ENCODE assay signal across 16 cellular contexts in genomic region chr1:6152882-6153281, GRCh38. TPM values are rescaled to one million over a fixed set of nuclear protein-coding genes. Genes with fewer than 3 reads are reported as not detected.
A peak's percentile ranks its signal among the peaks of the same experiment; 100 is the strongest.
DNase-seq lines count a peak whose midpoint lies in the region; TF ChIP-seq lines count a peak whose summit lies in the region.
"Had no signal": no experiment of that assay in that cellular context is flagged by ENCODE, and none has a peak within 500 bp of the region (broad histone marks: within the 10 kb centered on the region; RNA-seq: fewer than 3 reads in every experiment).

No MANE protein-coding gene starts in this region.

- H3F3A ChIP-seq in Loucy (ENCODE audit: low read depth), result peaks cover 4% of the 10 kb centered on the region; the same call in 1 of the 2 replicates

- no peaks in the 10 kb centered on the region for H3K9me2 ChIP-seq in Loucy (replicated peaks; ENCODE audit: low read depth, low read length)

- no peak overlapping the region for H2AFZ ChIP-seq in Loucy (ENCODE audit: low read length)
- H2AFZ ChIP-seq: GM23338 had no signal

- no peaks in the 10 kb centered on the region for H3K9me3 ChIP-seq in Loucy (ENCODE audit: insufficient read depth, low read depth, low read length)
- H3K9me3 ChIP-seq: Caco-2 had no signal

- no peaks in the 10 kb centered on the region for H4K20me1 ChIP-seq in Loucy (ENCODE audit: insufficient read depth, low read length, poor library complexity, severe bottlenecking)

- H3K27ac Mint-ChIP-seq in nephron progenitor cell, result peak overlapping the region; percentile 15
- H3K27ac Mint-ChIP-seq in activated CD4-positive, alpha-beta T cell treated with anti-CD3 and anti-CD28 coated beads, Interleukin-2, amount 10 ng/mL, durations not matched to agents 7 days and 5 days, result no peak overlapping the region
- H3K27ac Mint-ChIP-seq: CD4-positive, CD25-positive, alpha-beta regulatory T cell; CD8-positive, alpha-beta T cell; GM23338; H9 had no signal

- peaks cover 28% of the 10 kb centered on the region for H3K27me3 Mint-ChIP-seq in nephron progenitor cell (ENCODE audit: low read depth, poor library complexity)
- H3K27me3 Mint-ChIP-seq in activated CD4-positive, alpha-beta T cell treated with anti-CD3 and anti-CD28 coated beads, Interleukin-2, amount 10 ng/mL, durations not matched to agents 7 days and 5 days, result peaks cover 5% of the 10 kb centered on the region

- CTCF ChIA-PET in HEK293T (lab: Yijun Ruan, JAX), result interaction anchor here (0.6 to 1.2 kb wide), 3 partner anchors 9 to 52 kb away, joined by 3 read pairs; no protein-coding TSS in a partner anchor
- CTCF ChIA-PET in activated CD4-positive, alpha-beta T cell treated with anti-CD3 and anti-CD28 coated beads, Interleukin-2, amount 10 ng/mL, durations not matched to agents 7 days and 5 days (lab: Charles Lee), result interaction anchor here (0.8 to 2.0 kb wide), 2 partner anchors 15 to 93 kb away, joined by 3 to 5 read pairs; no protein-coding TSS in a partner anchor

- TF ChIP-seq CTCF in Loucy (conservative IDR thresholded peaks at IDR 0.05; ENCODE audit: low read length), result no peak
- TF ChIP-seq CTCF in nephron progenitor cell (IDR thresholded peaks at IDR 0.05), result no peak

- H3K27ac ChIP-seq in temporal lobe (ENCODE audit: low read depth, low read length), result peak overlapping the region; percentile 31
- H3K27ac ChIP-seq: C4-2B had no signal

- no peaks in the 10 kb centered on the region for H3K36me3 Mint-ChIP-seq in nephron progenitor cell (ENCODE audit: low read depth)
- no peaks in the 10 kb centered on the region for H3K36me3 Mint-ChIP-seq in activated CD4-positive, alpha-beta T cell treated with anti-CD3 and anti-CD28 coated beads, Interleukin-2, amount 10 ng/mL, durations not matched to agents 7 days and 5 days (ENCODE audit: low read depth)
- H3K36me3 Mint-ChIP-seq: CD8-positive, alpha-beta T cell had no signal

- peaks cover 8% of the 10 kb centered on the region; the same call in 1 of the 2 replicates for H3K79me2 ChIP-seq in Loucy (ENCODE audit: insufficient read depth, low read length)

- POLR2A ChIA-PET in HEK293T (lab: Yijun Ruan, JAX), result no interaction called here
- POLR2A ChIA-PET in activated CD4-positive, alpha-beta T cell treated with anti-CD3 and anti-CD28 coated beads, Interleukin-2, amount 10 ng/mL, durations not matched to agents 7 days and 5 days (lab: Charles Lee), result no interaction called here

- no peaks in the 10 kb centered on the region for H3K9me3 Mint-ChIP-seq in nephron progenitor cell
- no peaks in the 10 kb centered on the region for H3K9me3 Mint-ChIP-seq in activated CD4-positive, alpha-beta T cell treated with anti-CD3 and anti-CD28 coated beads, Interleukin-2, amount 10 ng/mL, durations not matched to agents 7 days and 5 days
- H3K9me3 Mint-ChIP-seq: CD8-positive, alpha-beta T cell; H9 had no signal

- DNase-seq in NCI-H146 treated with DMSO at 0.1 percent for 48 hours (lab: John Stamatoyannopoulos, UW; ENCODE audit: unreplicated experiment) (peak; percentile 47), nephron progenitor cell (no peak), HEK293T (ENCODE audit: extremely low spot score) (no peak), C1 segment of cervical spinal cord (lab: John Stamatoyannopoulos, UW) (no peak)
- DNase-seq in activated CD4-positive, alpha-beta T cell treated with anti-CD3 and anti-CD28 coated beads, Interleukin-2, amount 10 ng/mL, durations not matched to agents 7 days and 5 days, result no peak
- DNase-seq: Caco-2; CD4-positive, CD25-positive, alpha-beta regulatory T cell; CD8-positive, alpha-beta T cell; DMS153; DND-41; H9 had no signal

- peaks cover 18% of the 10 kb centered on the region for H3K4me1 Mint-ChIP-seq in nephron progenitor cell
- peaks cover 28% of the 10 kb centered on the region for H3K4me1 Mint-ChIP-seq in activated CD4-positive, alpha-beta T cell treated with anti-CD3 and anti-CD28 coated beads, Interleukin-2, amount 10 ng/mL, durations not matched to agents 7 days and 5 days

- H3K4me3 ChIP-seq in Loucy (ENCODE audit: low read length, poor library complexity, severe bottlenecking), result peak overlapping the region; percentile 16
- H3K4me3 ChIP-seq: GM12878, GM23338 had no signal

- no peaks in the 10 kb centered on the region for H3K36me3 ChIP-seq in Loucy (ENCODE audit: insufficient read depth, low read length)

- no peak overlapping the region for H3K4me3 Mint-ChIP-seq in nephron progenitor cell
- no peak overlapping the region for H3K4me3 Mint-ChIP-seq in activated CD4-positive, alpha-beta T cell treated with anti-CD3 and anti-CD28 coated beads, Interleukin-2, amount 10 ng/mL, durations not matched to agents 7 days and 5 days
- H3K4me3 Mint-ChIP-seq: CD4-positive, CD25-positive, alpha-beta regulatory T cell; CD8-positive, alpha-beta T cell; GM23338; H9 had no signal

- no peaks in the 10 kb centered on the region for H3K27me3 ChIP-seq in Loucy (ENCODE audit: insufficient read depth, low read length, poor library complexity, severe bottlenecking)

- H3K4me2 ChIP-seq in Loucy (ENCODE audit: low read depth, low read length, poor library complexity, severe bottlenecking), result peak overlapping the region; percentile 74
- H3K4me2 ChIP-seq: GM23338 had no signal

- peaks cover 28% of the 10 kb centered on the region for H3K4me1 ChIP-seq in Loucy (ENCODE audit: insufficient read depth, low read length, poor library complexity, severe bottlenecking)

- H3K9ac ChIP-seq in Loucy (ENCODE audit: low read depth, low read length, poor library complexity, severe bottlenecking), result no peak overlapping the region

TF ChIP-seq in HEK293T, 16 proteins besides CTCF, POLR2A, EP300 and RAD21:
- TF ChIP-seq CTBP1 (IDR thresholded peaks at IDR 0.05; ENCODE audit: borderline replicate concordance) (no peak), SP1 (IDR thresholded peaks at IDR 0.05) (no peak), BHLHE40 (IDR thresholded peaks at IDR 0.05; ENCODE audit: borderline replicate concordance) (no peak), ARNT (IDR thresholded peaks at IDR 0.05) (no peak), FOXM1 (IDR thresholded peaks at IDR 0.05; ENCODE audit: borderline replicate concordance) (no peak), SUZ12 (IDR thresholded peaks at IDR 0.05) (no peak), NFRKB (IDR thresholded peaks at IDR 0.05) (no peak), TARDBP (IDR thresholded peaks at IDR 0.05) (no peak)

RNA-seq across cellular contexts. Expression of gene CHD5, which starts 27.2 kb away (rescaled TPM):
- 35.2 TPM for total RNA-seq in temporal lobe
- under 1 TPM; 0.67 to 0.96 TPM for total RNA-seq in activated CD4-positive, alpha-beta T cell treated with anti-CD3 and anti-CD28 coated beads, Interleukin-2, amount 10 ng/mL, durations not matched to agents 7 days and 5 days
- total RNA-seq: CD4-positive, CD25-positive, alpha-beta regulatory T cell had no signal

RNA-seq across cellular contexts. Expression of gene RPL22, which starts 46.5 kb away (rescaled TPM):
- 313 TPM for total RNA-seq in temporal lobe
- total RNA-seq in activated CD4-positive, alpha-beta T cell treated with anti-CD3 and anti-CD28 coated beads, Interleukin-2, amount 10 ng/mL, durations not matched to agents 7 days and 5 days, result 100 to 1,000 TPM; 328 to 370 TPM

RNA-seq across cellular contexts. Expression of gene RNF207, which starts 53.0 kb away (rescaled TPM):
- 6.1 TPM for total RNA-seq in temporal lobe
- 1 to 10 TPM; 4.0 to 7.4 TPM for total RNA-seq in activated CD4-positive, alpha-beta T cell treated with anti-CD3 and anti-CD28 coated beads, Interleukin-2, amount 10 ng/mL, durations not matched to agents 7 days and 5 days

Comparison
In these comparisons a context has a peak if more than half of its experiments do, and no peak if none do; other contexts are left out.
1. RNA of gene CHD5, which starts 27.2 kb away (total RNA-seq): 35.2 TPM in temporal lobe (single experiment); 0.67 to 0.96 TPM in activated CD4-positive, alpha-beta T cell treated with anti-CD3 and anti-CD28 coated beads, Interleukin-2, amount 10 ng/mL, durations not matched to agents 7 days and 5 days; every median in the first group is over 10 times any median in the second.